ENCODE assay signal across 11 cellular contexts in the genomic region with DNA sequence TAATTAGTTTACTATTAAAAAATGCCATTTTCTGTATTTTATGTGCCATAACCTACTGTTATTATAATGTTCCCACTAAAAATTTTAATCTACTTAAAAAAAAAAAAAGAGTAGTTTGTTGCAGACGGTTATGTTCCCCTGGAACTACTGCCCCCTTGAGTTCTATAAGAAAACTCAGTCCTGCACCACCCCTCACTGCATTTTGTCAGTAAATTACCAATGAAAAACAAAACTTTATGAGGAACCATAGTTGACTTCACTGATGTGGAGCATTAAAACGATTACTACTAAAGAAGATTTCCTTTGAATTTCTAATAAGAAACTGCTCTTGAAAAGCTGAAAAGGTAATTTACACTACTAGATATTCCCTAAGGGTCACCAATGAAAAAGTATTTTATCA.
DNase-seq lines count a peak whose midpoint lies in the region; ATAC-seq and TF ChIP-seq lines count a peak whose summit lies in the region.
"Had no signal": no experiment of that assay in that cellular context is flagged by ENCODE, and none has a peak within 500 bp of the region (broad histone marks: within the 10 kb centered on the region; RNA-seq: fewer than 3 reads in every experiment).

No MANE protein-coding gene starts in this region.

- H3K27ac Mint-ChIP-seq in activated naive CD4-positive, alpha-beta T cell treated with anti-CD3 and anti-CD28 coated beads for 36 hours, result no peak overlapping the region

- intact Hi-C loops in activated naive CD4-positive, alpha-beta T cell treated with anti-CD3 and anti-CD28 coated beads for 36 hours (cut with micrococcal nuclease), result loop anchor here (5.0 kb wide), 1 partner anchor 421 kb away; a partner anchor contains a TSS

- ATAC-seq in HG03196 (IDR thresholded peaks at IDR 0.05; ENCODE audit: unreplicated experiment), result no peak

- DNase-seq in AG04449 (ENCODE audit: low read depth, low spot score) (no peak), fibroblast of the aortic adventitia (ENCODE audit: low read depth) (peak; percentile 24), NCI-H2196 (lab: John Stamatoyannopoulos, UW; ENCODE audit: unreplicated experiment) (no peak), MV-4-11 (lab: John Stamatoyannopoulos, UW) (no peak)
- no peak for DNase-seq in activated naive CD4-positive, alpha-beta T cell treated with anti-CD3 and anti-CD28 coated beads for 36 hours
- DNase-seq: activated effector memory CD4-positive, alpha-beta T cell treated with anti-CD3 and anti-CD28 coated beads, Interleukin-2, amount 50 U/mL, for 16 hours; stimulated activated CD8-positive, alpha-beta memory T cell treated with anti-CD3 and anti-CD28 coated beads, Interleukin-4, amount 100 ng/mL, for 48 hours had no signal

- no peaks in the 10 kb centered on the region for H3K79me2 ChIP-seq in OCI-LY1 (ENCODE audit: insufficient read depth, low read length)

- H3K9me3 ChIP-seq in OCI-LY1 (ENCODE audit: low read length), result no peaks in the 10 kb centered on the region

- no peaks in the 10 kb centered on the region for H3K4me1 Mint-ChIP-seq in activated naive CD4-positive, alpha-beta T cell treated with anti-CD3 and anti-CD28 coated beads for 36 hours (ENCODE audit: low read depth)

- CTCF ChIA-PET in AG04449 (lab: Yijun Ruan, JAX), result interaction anchor here (0.7 to 1.7 kb wide), 5 partner anchors 8 to 67 kb away, joined by 3 to 4 read pairs (median 3); no protein-coding TSS in a partner anchor
- CTCF ChIA-PET in activated naive CD4-positive, alpha-beta T cell treated with anti-CD3 and anti-CD28 coated beads for 36 hours (lab: Charles Lee), result no interaction called here

- H3F3A ChIP-seq in OCI-LY1 (ENCODE audit: insufficient read depth, low read length), result no peaks in the 10 kb centered on the region

- H3K9ac ChIP-seq in OCI-LY1 (ENCODE audit: low read length), result no peak overlapping the region

- H3K4me2 ChIP-seq in OCI-LY1 (ENCODE audit: low read length), result no peak overlapping the region

- H3K36me3 ChIP-seq in OCI-LY1 (ENCODE audit: insufficient read depth, low read length), result no peaks in the 10 kb centered on the region

- H4K20me1 ChIP-seq in OCI-LY1 (ENCODE audit: insufficient read depth, low read length), result no peaks in the 10 kb centered on the region

- H3K4me3 Mint-ChIP-seq in activated naive CD4-positive, alpha-beta T cell treated with anti-CD3 and anti-CD28 coated beads for 36 hours, result no peak overlapping the region

- POLR2A ChIA-PET in AG04449 (lab: Yijun Ruan, JAX), result no interaction called here

- H3K4me3 ChIP-seq in AG04449 (ENCODE audit: low read depth, low read length), result no peak overlapping the region
- H3K4me3 ChIP-seq in OCI-LY1 (ENCODE audit: low read depth, low read length, poor library complexity, severe bottlenecking), result no peak overlapping the region
- no peak overlapping the region for H3K4me3 ChIP-seq in fibroblast of the aortic adventitia (ENCODE audit: low read depth, low read length)
- H3K4me3 ChIP-seq: lung had no signal

- H2AFZ ChIP-seq in OCI-LY1 (ENCODE audit: low read length), result no peak overlapping the region

- H3K27me3 Mint-ChIP-seq in activated naive CD4-positive, alpha-beta T cell treated with anti-CD3 and anti-CD28 coated beads for 36 hours (ENCODE audit: low read depth), result no peaks in the 10 kb centered on the region

- peak; percentile 34 for TF ChIP-seq CTCF in AG04449 (IDR thresholded peaks at IDR 0.05; ENCODE audit: insufficient read depth, low read length, missing control alignments)
- TF ChIP-seq CTCF in GM12873 (IDR thresholded peaks at IDR 0.05; ENCODE audit: insufficient read depth, low read depth, low read length, missing control alignments), result peak; percentile 21
- peak; percentile 57 for TF ChIP-seq CTCF in OCI-LY1 (IDR thresholded peaks at IDR 0.05; ENCODE audit: low read length)
- peak; percentile 51 for TF ChIP-seq CTCF in fibroblast of the aortic adventitia (IDR thresholded peaks at IDR 0.05; ENCODE audit: insufficient read depth, low read length)

- H3K27me3 ChIP-seq in OCI-LY1 (ENCODE audit: insufficient read depth, low read length), result no peaks in the 10 kb centered on the region

- H3K27ac ChIP-seq in OCI-LY1 (ENCODE audit: low read depth, low read length, poor library complexity, severe bottlenecking), result no peak overlapping the region

- H3K4me1 ChIP-seq in OCI-LY1 (ENCODE audit: insufficient read depth, low read length, severe bottlenecking), result no peaks in the 10 kb centered on the region

- peaks cover 8% of the 10 kb centered on the region for H3K36me3 Mint-ChIP-seq in activated naive CD4-positive, alpha-beta T cell treated with anti-CD3 and anti-CD28 coated beads for 36 hours (ENCODE audit: low read depth)

- no peaks in the 10 kb centered on the region for H3K9me3 Mint-ChIP-seq in activated naive CD4-positive, alpha-beta T cell treated with anti-CD3 and anti-CD28 coated beads for 36 hours

- H3K9me2 ChIP-seq in OCI-LY1 (ENCODE audit: low read depth, low read length), result no peaks in the 10 kb centered on the region
